In the genomic region with DNA sequence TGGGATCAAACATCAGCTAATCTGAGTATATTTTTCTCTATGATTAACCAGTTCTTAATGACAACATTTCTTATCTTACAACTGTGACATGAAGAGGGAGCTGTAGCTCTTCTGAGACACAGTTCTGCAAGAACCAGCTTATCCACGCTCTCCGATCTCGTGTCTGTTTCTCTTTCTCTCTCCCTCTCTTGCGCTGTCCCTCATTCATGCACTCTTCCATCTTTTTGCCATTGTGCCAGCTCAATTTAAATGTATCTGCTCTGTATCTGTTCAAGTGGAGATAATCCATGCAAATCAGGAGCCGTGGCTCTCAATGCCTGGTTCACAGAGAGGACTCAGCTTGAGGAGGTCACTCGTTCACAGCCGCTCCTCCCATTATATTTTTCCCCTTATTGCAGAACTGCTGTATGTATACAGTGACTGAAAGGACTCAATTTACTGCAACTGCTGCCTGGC, we compare ENCODE assay signal across 9 cellular contexts.
DNase-seq lines count a peak whose midpoint lies in the region; ATAC-seq and TF ChIP-seq lines count a peak whose summit lies in the region.
"Had no signal": no experiment of that assay in that cellular context is flagged by ENCODE, and none has a peak within 500 bp of the region (broad histone marks: within the 10 kb centered on the region; RNA-seq: fewer than 3 reads in every experiment).

No MANE protein-coding gene starts in this region.

- H3K9me3 Mint-ChIP-seq in activated T-helper 2 cell treated with anti-CD3 and anti-CD28 coated beads, Interferon-gamma antibody, Interleukin-2, Interleukin-4, amounts not matched to agents 10 μg/mL and 5 μg/mL and 100 μg/mL, durations not matched to agents 14 hours and 24 hours and 36 hours: no peaks in the 10 kb centered on the region
- H3K9me3 Mint-ChIP-seq: activated B cell treated with CpG ODN at 0.5 μM for 24 hours had no signal

- H3K9me3 ChIP-seq in mucosa of descending colon: no peaks in the 10 kb centered on the region

- H3K36me3 Mint-ChIP-seq in activated T-helper 2 cell treated with anti-CD3 and anti-CD28 coated beads, Interferon-gamma antibody, Interleukin-2, Interleukin-4, amounts not matched to agents 10 μg/mL and 5 μg/mL and 100 μg/mL, durations not matched to agents 14 hours and 24 hours and 36 hours (ENCODE audit: low read depth): no peaks in the 10 kb centered on the region

- no peaks in the 10 kb centered on the region for H3K4me1 Mint-ChIP-seq in activated T-helper 2 cell treated with anti-CD3 and anti-CD28 coated beads, Interferon-gamma antibody, Interleukin-2, Interleukin-4, amounts not matched to agents 10 μg/mL and 5 μg/mL and 100 μg/mL, durations not matched to agents 14 hours and 24 hours and 36 hours (ENCODE audit: low read depth)
- H3K4me1 Mint-ChIP-seq: activated B cell treated with CpG ODN at 0.5 μM for 24 hours had no signal

- no peak overlapping the region for H3K4me3 Mint-ChIP-seq in activated T-helper 2 cell treated with anti-CD3 and anti-CD28 coated beads, Interferon-gamma antibody, Interleukin-2, Interleukin-4, amounts not matched to agents 10 μg/mL and 5 μg/mL and 100 μg/mL, durations not matched to agents 14 hours and 24 hours and 36 hours (ENCODE audit: low read depth)
- H3K4me3 Mint-ChIP-seq: activated B cell treated with CpG ODN at 0.5 μM for 24 hours had no signal

- no peak overlapping the region for H3K27ac Mint-ChIP-seq in activated T-helper 2 cell treated with anti-CD3 and anti-CD28 coated beads, Interferon-gamma antibody, Interleukin-2, Interleukin-4, amounts not matched to agents 10 μg/mL and 5 μg/mL and 100 μg/mL, durations not matched to agents 14 hours and 24 hours and 36 hours
- H3K27ac Mint-ChIP-seq: activated B cell treated with CpG ODN at 0.5 μM for 24 hours had no signal

- peak; percentile 80 for ATAC-seq in mucosa of descending colon

- DNase-seq in HT1080 (ENCODE audit: low read depth) (peak; percentile 15), NOMO-1 treated with dmso at 0.1 percent for 144 hours (lab: John Stamatoyannopoulos, UW; ENCODE audit: unreplicated experiment) (peak; percentile 89), epithelial cell of esophagus (ENCODE audit: low read depth) (peak; percentile 67), mucosa of descending colon (peak in 1 of 3 donors; percentile 27), NCI-H2029 treated with DMSO at 0.1 percent for 48 hours (lab: John Stamatoyannopoulos, UW) (no peak)
- no peak for DNase-seq in activated T-helper 2 cell treated with anti-CD3 and anti-CD28 coated beads, Interferon-gamma antibody, Interleukin-2, Interleukin-4, amounts not matched to agents 10 μg/mL and 5 μg/mL and 100 μg/mL, durations not matched to agents 14 hours and 24 hours and 36 hours (ENCODE audit: low spot score)
- no peak for DNase-seq in stimulated activated CD4-positive, alpha-beta T cell treated with anti-CD3 and anti-CD28 coated beads, Interleukin-4, amount 100 ng/mL, for 1 hour
- DNase-seq: activated B cell treated with CpG ODN at 0.5 μM for 24 hours had no signal

- TF ChIP-seq CTCF in GM12874 (IDR thresholded peaks at IDR 0.05; ENCODE audit: insufficient read depth, low read depth, low read length) (peak; percentile 17; the same call in 1 of the 2 replicates), epithelial cell of esophagus (IDR thresholded peaks at IDR 0.05; ENCODE audit: insufficient read depth, low read depth, low read length, missing control alignments) (peak; percentile 57), mucosa of descending colon (IDR thresholded peaks at IDR 0.05) (no peak)

- H3K4me1 ChIP-seq in mucosa of descending colon (ENCODE audit: low read depth): no peaks in the 10 kb centered on the region

- intact Hi-C loops in mucosa of descending colon (cut with DNase I, micrococcal nuclease): no loop called here
- intact Hi-C loops in activated T-helper 2 cell treated with anti-CD3 and anti-CD28 coated beads, Interferon-gamma antibody, Interleukin-2, Interleukin-4, amounts not matched to agents 10 μg/mL and 5 μg/mL and 100 μg/mL, durations not matched to agents 14 hours and 24 hours and 36 hours (cut with micrococcal nuclease): no loop called here

- H3K27me3 Mint-ChIP-seq in activated T-helper 2 cell treated with anti-CD3 and anti-CD28 coated beads, Interferon-gamma antibody, Interleukin-2, Interleukin-4, amounts not matched to agents 10 μg/mL and 5 μg/mL and 100 μg/mL, durations not matched to agents 14 hours and 24 hours and 36 hours (ENCODE audit: low read depth): no peaks in the 10 kb centered on the region
- H3K27me3 Mint-ChIP-seq: activated B cell treated with CpG ODN at 0.5 μM for 24 hours had no signal

- H3K4me3 ChIP-seq in epithelial cell of esophagus (ENCODE audit: low read length): peak overlapping the region; percentile 60
- H3K4me3 ChIP-seq in mucosa of descending colon: no peak overlapping the region

- no peaks in the 10 kb centered on the region for H3K36me3 ChIP-seq in mucosa of descending colon (ENCODE audit: low read depth)

Comparison
In these comparisons a context has a peak if more than half of its experiments do, and no peak if none do; other contexts are left out.
1. DNase-seq: peak in HT1080 (single experiment), NOMO-1 treated with dmso at 0.1 percent for 144 hours (single experiment) and epithelial cell of esophagus (single experiment); none in NCI-H2029 treated with DMSO at 0.1 percent for 48 hours (single experiment), activated T-helper 2 cell treated with anti-CD3 and anti-CD28 coated beads, Interferon-gamma antibody, Interleukin-2, Interleukin-4, amounts not matched to agents 10 μg/mL and 5 μg/mL and 100 μg/mL, durations not matched to agents 14 hours and 24 hours and 36 hours (single experiment) and stimulated activated CD4-positive, alpha-beta T cell treated with anti-CD3 and anti-CD28 coated beads, Interleukin-4, amount 100 ng/mL, for 1 hour (single experiment).